In genomic region chr11:133679896-133680295, GRCh38 we compare ENCODE assay signal across 36 cellular contexts.
DNase-seq lines count a peak whose midpoint lies in the region; ATAC-seq, FAIRE-seq and TF ChIP-seq lines count a peak whose summit lies in the region.
"Had no signal": no experiment of that assay in that cellular context is flagged by ENCODE, and none has a peak within 500 bp of the region (broad histone marks: within the 10 kb centered on the region; RNA-seq: fewer than 3 reads in every experiment).

No MANE protein-coding gene starts in this region.

- H3K27ac ChIP-seq in GM23338 (ENCODE audit: low read depth) (no peak overlapping the region), H9 (ENCODE audit: insufficient read length, low read depth, low read length) (no peak overlapping the region), esophagus muscularis mucosa (replicated peaks in 1 of 4) (no peak overlapping the region), small intestine (ENCODE audit: low read depth in 1 of 2, low read length in 1 of 2) (no peak overlapping the region)
- H3K27ac ChIP-seq: 22Rv1; A549; BLaER1; BLaER1 treated with 17β-estradiol and CSF1 and Interleukin-3, amounts not matched to agents 10 nM and 100 nM; C4-2B had no signal

- H3K4me2 ChIP-seq in GM23338 (no peak overlapping the region), H9 (ENCODE audit: insufficient read depth, insufficient read length, low read length) (no peak overlapping the region)
- H3K4me2 ChIP-seq: A549; BLaER1; BLaER1 treated with 17β-estradiol and CSF1 and Interleukin-3, amounts not matched to agents 10 nM and 100 nM had no signal

- H3K23me2 ChIP-seq in H9 (ENCODE audit: insufficient read length, low read depth, low read length, poor library complexity, severe bottlenecking): no peaks in the 10 kb centered on the region

- TF ChIP-seq POLR2A in esophagus muscularis mucosa (IDR thresholded peaks at IDR 0.05; ENCODE audit: low read depth): no peak

- H4K8ac ChIP-seq in H9 (replicated peaks; ENCODE audit: insufficient read length, low read depth, low read length): no peak overlapping the region

- no peak overlapping the region for H4K91ac ChIP-seq in H9 (ENCODE audit: insufficient read length, low read depth, low read length)

- H3K56ac ChIP-seq in H9 (ENCODE audit: insufficient read length, low read depth, low read length): no peak overlapping the region

- ATAC-seq in GM23338 (no peak), HG02885 (IDR thresholded peaks at IDR 0.05; ENCODE audit: poor library complexity, unreplicated experiment) (no peak), GM18520 (IDR thresholded peaks at IDR 0.05; ENCODE audit: unreplicated experiment) (no peak)
- ATAC-seq: A549; CD8-positive, alpha-beta T cell had no signal

- H3K23ac ChIP-seq in H9 (ENCODE audit: insufficient read length, low read depth, low read length): no peak overlapping the region

- no peaks in the 10 kb centered on the region for H3K79me2 ChIP-seq in GM23338 (replicated peaks; ENCODE audit: insufficient read depth)
- no peaks in the 10 kb centered on the region for H3K79me2 ChIP-seq in H9 (ENCODE audit: insufficient read depth, low read length)

- no peak overlapping the region for H3K9ac ChIP-seq in H9 (ENCODE audit: extremely low read depth, insufficient read length, low read length)
- H3K9ac ChIP-seq: BLaER1; BLaER1 treated with 17β-estradiol and CSF1 and Interleukin-3, amounts not matched to agents 10 nM and 100 nM had no signal

- no peak overlapping the region for H2BK20ac ChIP-seq in H9 (ENCODE audit: low read depth, low read length, poor library complexity, severe bottlenecking)

- no peaks in the 10 kb centered on the region for H3K9me3 Mint-ChIP-seq in GM23338
- H3K9me3 Mint-ChIP-seq in H9: no peaks in the 10 kb centered on the region
- H3K9me3 Mint-ChIP-seq in glutamatergic neuron (ENCODE audit: unreplicated experiment): no peaks in the 10 kb centered on the region
- H3K9me3 Mint-ChIP-seq: CD4-positive, alpha-beta T cell; CD8-positive, alpha-beta T cell had no signal

- H3K36me3 ChIP-seq in GM23338 (ENCODE audit: insufficient read depth) (no peaks in the 10 kb centered on the region), esophagus muscularis mucosa (no peaks in the 10 kb centered on the region), small intestine (ENCODE audit: control insufficient read depth in 2 of 2, insufficient read depth in 2 of 2, low read length in 2 of 2) (no peaks in the 10 kb centered on the region)
- H3K36me3 ChIP-seq: BE2C; BLaER1; BLaER1 treated with 17β-estradiol and CSF1 and Interleukin-3, amounts not matched to agents 10 nM and 100 nM had no signal

- H3K27ac Mint-ChIP-seq in GM23338 (no peak overlapping the region), H9 (no peak overlapping the region), glutamatergic neuron (ENCODE audit: unreplicated experiment) (no peak overlapping the region)
- H3K27ac Mint-ChIP-seq: B cell; CD14-positive monocyte; CD4-positive, alpha-beta memory T cell; CD4-positive, alpha-beta T cell; CD8-positive, alpha-beta memory T cell; CD8-positive, alpha-beta T cell had no signal

- no peak overlapping the region for H2BK12ac ChIP-seq in H9 (ENCODE audit: insufficient read length, low read depth, low read length)

- H3K9me3 ChIP-seq in H9 (ENCODE audit: control insufficient read depth, low read depth, low read length) (no peaks in the 10 kb centered on the region), esophagus muscularis mucosa (no peaks in the 10 kb centered on the region), small intestine (ENCODE audit: control insufficient read depth, low read depth) (no peaks in the 10 kb centered on the region)
- H3K9me3 ChIP-seq: A549; BE2C; BLaER1; BLaER1 treated with 17β-estradiol and CSF1 and Interleukin-3, amounts not matched to agents 10 nM and 100 nM had no signal

- H3F3A ChIP-seq in GM23338 (replicated peaks; ENCODE audit: low read depth): no peaks in the 10 kb centered on the region

- DNase-seq in GM23338 (ENCODE audit: low spot score) (no peak), H9 (peak; percentile 2), esophagus muscularis mucosa (ENCODE audit: extremely low spot score) (peak; percentile 70), glutamatergic neuron (no peak), small intestine (no peak), DMS 273 treated with DMSO at 0.1 percent for 48 hours (lab: John Stamatoyannopoulos, UW) (no peak)
- DNase-seq: 8988T; ACHN; AML-193; BE2C; C1 segment of cervical spinal cord; Caco-2; Calu3; CD4-positive, alpha-beta memory T cell; CD4-positive, alpha-beta T cell; CD4-positive, CD25-positive, alpha-beta regulatory T cell; CD8-positive, alpha-beta memory T cell; CD8-positive, alpha-beta T cell; COR-L47; DMS153; DMS53; DMS79; DMS79 treated with DMSO at 0.1 percent for 48 hours; DND-41; EL had no signal

- H2BK120ac ChIP-seq in H9 (ENCODE audit: low read depth, low read length, poor library complexity, severe bottlenecking): no peak overlapping the region

- no CpG with 5 or more reads among the region's 5 CpGs for WGBS in H9 (ENCODE audit: extremely low coverage, insufficient read length, low lambda C conversion rate)
- WGBS in esophagus muscularis mucosa: 97% methylated on average over 5 of the region's 5 CpGs
- WGBS in small intestine, 3 donors: 92 to 94% (median 93%) methylated on average over 5 of the region's 5 CpGs

- H2BK5ac ChIP-seq in H9 (ENCODE audit: insufficient read length, low read length): no peak overlapping the region

- H3K27me3 ChIP-seq in GM23338 (ENCODE audit: insufficient read depth) (no peaks in the 10 kb centered on the region), H9 (ENCODE audit: insufficient read depth, low read length) (no peaks in the 10 kb centered on the region), esophagus muscularis mucosa (peaks cover 0 to 29% (median 2%) of the 10 kb centered on the region in 4 donors), small intestine (ENCODE audit: control insufficient read depth in 2 of 2, insufficient read depth in 2 of 2, low read length in 2 of 2) (no peaks in the 10 kb centered on the region)
- H3K27me3 ChIP-seq: BLaER1; BLaER1 treated with 17β-estradiol and CSF1 and Interleukin-3, amounts not matched to agents 10 nM and 100 nM had no signal

- H3K27me3 Mint-ChIP-seq in GM23338 (ENCODE audit: insufficient read depth, low read depth, poor library complexity) (no peaks in the 10 kb centered on the region), H9 (ENCODE audit: low read depth) (peaks cover 6% of the 10 kb centered on the region; the same call in 1 of the 2 replicates), glutamatergic neuron (ENCODE audit: unreplicated experiment) (no peaks in the 10 kb centered on the region)
- H3K27me3 Mint-ChIP-seq: B cell; CD4-positive, CD25-positive, alpha-beta regulatory T cell had no signal

- no peak for TF ChIP-seq CTCF in GM23338 (conservative IDR thresholded peaks at IDR 0.05; ENCODE audit: low read depth in 2 of 2)
- TF ChIP-seq CTCF in H9 (conservative IDR thresholded peaks at IDR 0.05): no peak
- no peak for TF ChIP-seq CTCF in esophagus muscularis mucosa (IDR thresholded peaks at IDR 0.05)
- no peak for TF ChIP-seq CTCF in glutamatergic neuron (IDR thresholded peaks at IDR 0.05; ENCODE audit: partially characterized antibody, unreplicated experiment)

- H2AFZ ChIP-seq in GM23338 (peak overlapping the region; percentile 56; the same call in 1 of the 2 replicates), H9 (ENCODE audit: low read length) (no peak overlapping the region)

- intact Hi-C loops in esophagus muscularis mucosa (cut with DNase I): no loop called here

- H3K36me3 Mint-ChIP-seq in GM23338 (ENCODE audit: low read depth) (no peaks in the 10 kb centered on the region), H9 (ENCODE audit: insufficient read depth in 1 of 3, low read depth in 3 of 3) (no peaks in the 10 kb centered on the region), glutamatergic neuron (ENCODE audit: unreplicated experiment) (no peaks in the 10 kb centered on the region)
- H3K36me3 Mint-ChIP-seq: CD14-positive monocyte; CD4-positive, alpha-beta memory T cell; CD4-positive, CD25-positive, alpha-beta regulatory T cell; CD8-positive, alpha-beta memory T cell; CD8-positive, alpha-beta T cell had no signal

- no peak overlapping the region for H2BK15ac ChIP-seq in H9 (ENCODE audit: low read depth, low read length)

- H3K4ac ChIP-seq in H9 (ENCODE audit: low read depth, low read length): no peak overlapping the region

- no peak overlapping the region for H3K4me3 Mint-ChIP-seq in GM23338
- no peak overlapping the region for H3K4me3 Mint-ChIP-seq in H9
- peak overlapping the region; percentile 48 for H3K4me3 Mint-ChIP-seq in glutamatergic neuron (ENCODE audit: unreplicated experiment)
- H3K4me3 Mint-ChIP-seq: B cell; CD14-positive monocyte; CD4-positive, alpha-beta memory T cell; CD4-positive, alpha-beta T cell; CD4-positive, CD25-positive, alpha-beta regulatory T cell; CD8-positive, alpha-beta T cell had no signal

- no peaks in the 10 kb centered on the region for H3K79me1 ChIP-seq in H9 (ENCODE audit: insufficient read depth, low read depth, low read length, poor library complexity, severe bottlenecking)

- no peak for FAIRE-seq in small intestine (lab: Jason Lieb, UNC)
- FAIRE-seq: A204.1, A549, D721Med had no signal

- H3K14ac ChIP-seq in H9 (ENCODE audit: insufficient read depth, low read length): no peak overlapping the region

- no peak for TF ChIP-seq EP300 in esophagus muscularis mucosa (IDR thresholded peaks at IDR 0.05)

- H3K4me1 Mint-ChIP-seq in GM23338 (peaks cover 11% of the 10 kb centered on the region), H9 (peaks cover 9 to 11% of the 10 kb centered on the region in 2 experiments), glutamatergic neuron (ENCODE audit: low read depth, unreplicated experiment) (peaks cover 45% of the 10 kb centered on the region)
- H3K4me1 Mint-ChIP-seq: B cell; CD14-positive monocyte; CD4-positive, alpha-beta memory T cell; CD4-positive, CD25-positive, alpha-beta regulatory T cell; CD8-positive, alpha-beta memory T cell had no signal

- H3K9me2 ChIP-seq in GM23338 (ENCODE audit: insufficient read depth): no peaks in the 10 kb centered on the region

- no peak overlapping the region for H2AK5ac ChIP-seq in H9 (ENCODE audit: insufficient read length, low read length)

- no peak overlapping the region for H4K5ac ChIP-seq in H9 (ENCODE audit: insufficient read length, low read depth, low read length)

- H3K4me1 ChIP-seq in GM23338 (ENCODE audit: insufficient read depth) (no peaks in the 10 kb centered on the region; the same call in 1 of the 2 replicates), H9 (ENCODE audit: insufficient read depth, low read length) (peaks cover 2% of the 10 kb centered on the region; the same call in 1 of the 2 replicates), esophagus muscularis mucosa (no peaks in the 10 kb centered on the region), small intestine (ENCODE audit: control insufficient read depth in 2 of 2, insufficient read depth in 1 of 2, low read depth in 1 of 2, low read length in 1 of 2) (no peaks in the 10 kb centered on the region)
- H3K4me1 ChIP-seq: A549; BE2C; BLaER1; BLaER1 treated with 17β-estradiol and CSF1 and Interleukin-3, amounts not matched to agents 10 nM and 100 nM; Caco-2 had no signal

- no peak overlapping the region for H3T11ph ChIP-seq in H9 (ENCODE audit: low read length)

- H3K4me3 ChIP-seq in GM23338 (no peak overlapping the region), esophagus muscularis mucosa (no peak overlapping the region), small intestine (ENCODE audit: low read depth in 1 of 2, low read length in 2 of 2) (no peak overlapping the region)
- H3K4me3 ChIP-seq: A549; BLaER1; BLaER1 treated with 17β-estradiol and CSF1 and Interleukin-3, amounts not matched to agents 10 nM and 100 nM had no signal

- H3K18ac ChIP-seq in H9 (ENCODE audit: insufficient read length, low read depth, low read length): no peak overlapping the region

- H4K20me1 ChIP-seq in GM23338 (replicated peaks; ENCODE audit: insufficient read depth) (no peaks in the 10 kb centered on the region), H9 (ENCODE audit: control insufficient read depth, insufficient read depth, insufficient read length) (no peaks in the 10 kb centered on the region)
- H4K20me1 ChIP-seq: BLaER1; BLaER1 treated with 17β-estradiol and CSF1 and Interleukin-3, amounts not matched to agents 10 nM and 100 nM had no signal

Comparison
In these comparisons a context has a peak if more than half of its experiments do, and no peak if none do; other contexts are left out.
1. DNase-seq: peak in H9 (single experiment) and esophagus muscularis mucosa (single experiment); none in GM23338 (single experiment), glutamatergic neuron (single experiment), small intestine (single experiment) and DMS 273 treated with DMSO at 0.1 percent for 48 hours (single experiment).